In genomic region chr9:126856326-126856877, GRCh38 we compare ENCODE assay signal across 13 cellular contexts.
"Had no signal": no experiment of that assay in that cellular context is flagged by ENCODE, and none has a peak within 500 bp of the region (broad histone marks: within the 10 kb centered on the region; RNA-seq: fewer than 3 reads in every experiment).

No MANE protein-coding gene starts in this region.

- H3K4me3 ChIP-seq: heart left ventricle, pancreas, suprapubic skin, upper lobe of left lung had no signal

- DNase-seq: activated CD4-positive, alpha-beta T cell treated with anti-CD3 and anti-CD28 coated beads for 36 hours; activated CD8-positive, alpha-beta memory T cell treated with anti-CD3 and anti-CD28 coated beads, Interleukin-2, amount 50 U/mL, for 48 hours; activated CD8-positive, alpha-beta T cell treated with anti-CD3 and anti-CD28 coated beads, Interleukin-2, amount 10 ng/mL, durations not matched to agents 7 days and 5 days; activated naive CD4-positive, alpha-beta T cell treated with Interleukin-2 at 50 U/mL for 16 hours; activated naive CD8-positive, alpha-beta T cell treated with anti-CD3 and anti-CD28 coated beads, Interleukin-2, amount 50 U/mL, for 24 hours; effector CD4-positive, alpha-beta T cell; heart left ventricle; pancreas; stimulated activated CD4-positive, alpha-beta T cell treated with anti-CD3 and anti-CD28 coated beads, Interleukin-12 subunit alpha, Interleukin-12 subunit beta, amount 100 ng/mL, for 4 hours; stimulated activated naive CD4-positive, alpha-beta T cell treated with Interleukin-2 at 50 U/mL for 16 hours; T1000; upper lobe of left lung had no signal

- H3K27ac ChIP-seq: heart left ventricle, suprapubic skin, upper lobe of left lung had no signal

- H3K27me3 ChIP-seq: pancreas, upper lobe of left lung had no signal

- H3K9me3 ChIP-seq: heart left ventricle, pancreas, suprapubic skin, upper lobe of left lung had no signal

- H3K36me3 ChIP-seq: heart left ventricle, pancreas, suprapubic skin, upper lobe of left lung had no signal

- ATAC-seq: activated CD4-positive, alpha-beta T cell treated with anti-CD3 and anti-CD28 coated beads for 36 hours; activated CD8-positive, alpha-beta T cell treated with anti-CD3 and anti-CD28 coated beads, Interleukin-2, amount 10 ng/mL, durations not matched to agents 7 days and 5 days; activated naive CD8-positive, alpha-beta T cell treated with anti-CD3 and anti-CD28 coated beads, Interleukin-2, amount 50 U/mL, for 24 hours; heart left ventricle had no signal
